Comparison of ENCODE assay signal across 13 cellular contexts in genomic region chr11:35629914-35630313, GRCh38. TPM values are rescaled to one million over a fixed set of nuclear protein-coding genes. Genes with fewer than 3 reads are reported as not detected.
DNase-seq lines count a peak whose midpoint lies in the region; FAIRE-seq and TF ChIP-seq lines count a peak whose summit lies in the region.
"Had no signal": no experiment of that assay in that cellular context is flagged by ENCODE, and none has a peak within 500 bp of the region (broad histone marks: within the 10 kb centered on the region; RNA-seq: fewer than 3 reads in every experiment).

No MANE protein-coding gene starts in this region.

- H3K4me2 ChIP-seq in mesenchymal stem cell (ENCODE audit: low read length, poor library complexity, severe bottlenecking), result peak overlapping the region; percentile 17

- no peak for FAIRE-seq in bronchial epithelial cell (lab: Jason Lieb, UNC)
- no peak for FAIRE-seq in GM12892 (lab: Jason Lieb, UNC)
- FAIRE-seq: islet of Langerhans had no signal

- H2BK5ac ChIP-seq in mesenchymal stem cell (ENCODE audit: low read depth, low read length, poor library complexity, severe bottlenecking), result no peak overlapping the region

- H3K14ac ChIP-seq in mesenchymal stem cell (ENCODE audit: low read length in 2 of 2), result no peak overlapping the region

- H2BK15ac ChIP-seq in mesenchymal stem cell (ENCODE audit: low read depth, poor library complexity, severe bottlenecking), result no peak overlapping the region

- WGBS in mesenchymal stem cell, result 2% methylated on average over 5 of the region's 6 CpGs
- 21 to 54% (median 42%) methylated on average over 6 of the region's 6 CpGs for WGBS in ovary, 3 donors

- no peak overlapping the region for H2AFZ ChIP-seq in mesenchymal stem cell (ENCODE audit: low read depth, low read length)

- H3K79me1 ChIP-seq in mesenchymal stem cell (replicated peaks; ENCODE audit: low read length, poor library complexity, severe bottlenecking), result no peaks in the 10 kb centered on the region

- TF ChIP-seq EP300 in Ishikawa (IDR thresholded peaks at IDR 0.05; ENCODE audit: borderline replicate concordance) (peak; percentile 67; the same call in 1 of the 2 replicates), ovary (IDR thresholded peaks at IDR 0.05) (no peak)

- H4K8ac ChIP-seq in mesenchymal stem cell (ENCODE audit: low read length), result no peak overlapping the region

- H3K36me3 ChIP-seq in bronchial epithelial cell (ENCODE audit: control insufficient read depth, insufficient read depth, low read length), result no peaks in the 10 kb centered on the region
- H3K36me3 ChIP-seq in mesenchymal stem cell (ENCODE audit: control insufficient read depth in 1 of 2, insufficient read depth in 2 of 2, low read depth in 1 of 2, low read length in 2 of 2), result no peaks in the 10 kb centered on the region
- H3K36me3 ChIP-seq in effector memory CD4-positive, alpha-beta T cell (ENCODE audit: control insufficient read depth, insufficient read depth, low read length), result no peaks in the 10 kb centered on the region
- H3K36me3 ChIP-seq in ovary, result no peaks in the 10 kb centered on the region

- no peak overlapping the region for H3K4me3 ChIP-seq in AG09309 (ENCODE audit: control insufficient read depth, low read depth, low read length)
- H3K4me3 ChIP-seq in bronchial epithelial cell (ENCODE audit: low read depth, low read length), result no peak overlapping the region
- peak overlapping the region in 1 of 2 experiments; percentile 5 for H3K4me3 ChIP-seq in mesenchymal stem cell (ENCODE audit: insufficient read depth in 1 of 2, low read depth in 1 of 2, low read length in 2 of 2)
- no peak overlapping the region for H3K4me3 ChIP-seq in effector memory CD4-positive, alpha-beta T cell (ENCODE audit: insufficient read depth, low read depth, low read length, poor library complexity, severe bottlenecking)
- no peak overlapping the region for H3K4me3 ChIP-seq in ovary
- H3K4me3 ChIP-seq: skin epidermis had no signal

- intact Hi-C loops in ovary (cut with DNase I), result no loop called here

- H3K27ac ChIP-seq in mesenchymal stem cell (ENCODE audit: low read length, poor library complexity, severe bottlenecking) (peak overlapping the region; percentile 88), ovary (no peak overlapping the region)
- H3K27ac ChIP-seq in effector memory CD4-positive, alpha-beta T cell (ENCODE audit: insufficient read depth, low read length, poor library complexity, severe bottlenecking), result no peak overlapping the region
- H3K27ac ChIP-seq: skin epidermis had no signal

- H3K23ac ChIP-seq in mesenchymal stem cell (ENCODE audit: low read length in 2 of 2), result no peak overlapping the region

- no peak overlapping the region for H2BK120ac ChIP-seq in mesenchymal stem cell (ENCODE audit: low read depth, low read length)

- H3K18ac ChIP-seq in mesenchymal stem cell (ENCODE audit: low read depth in 1 of 2, low read length in 2 of 2), result no peak overlapping the region

- no peak for TF ChIP-seq CTCF in AG09309 (IDR thresholded peaks at IDR 0.05; ENCODE audit: control insufficient read depth, insufficient read depth, low read depth, low read length, missing control alignments)
- no peak for TF ChIP-seq CTCF in bronchial epithelial cell (IDR thresholded peaks at IDR 0.05; ENCODE audit: insufficient read depth, low read length, severe bottlenecking)
- TF ChIP-seq CTCF in ovary (IDR thresholded peaks at IDR 0.05), result no peak

- TF ChIP-seq RAD21 in Ishikawa (IDR thresholded peaks at IDR 0.05; ENCODE audit: low read depth), result no peak

- H3K9me3 ChIP-seq in mesenchymal stem cell (ENCODE audit: control insufficient read depth, low read length) (no peaks in the 10 kb centered on the region), ovary (no peaks in the 10 kb centered on the region)
- no peaks in the 10 kb centered on the region for H3K9me3 ChIP-seq in effector memory CD4-positive, alpha-beta T cell (ENCODE audit: control insufficient read depth, low read length)

- no peak overlapping the region for H3K9ac ChIP-seq in mesenchymal stem cell (ENCODE audit: low read length)

- H4K91ac ChIP-seq in mesenchymal stem cell (ENCODE audit: low read length), result no peak overlapping the region

- H3K4me1 ChIP-seq in mesenchymal stem cell (ENCODE audit: control insufficient read depth, insufficient read depth, low read depth, low read length), result peaks cover 3% of the 10 kb centered on the region
- no peaks in the 10 kb centered on the region for H3K4me1 ChIP-seq in effector memory CD4-positive, alpha-beta T cell (ENCODE audit: control insufficient read depth, insufficient read depth, low read length, poor library complexity, severe bottlenecking)
- H3K4me1 ChIP-seq in ovary (ENCODE audit: insufficient read depth), result no peaks in the 10 kb centered on the region

- TF ChIP-seq POLR2A in GM12892 (IDR thresholded peaks at IDR 0.05; ENCODE audit: low read depth, low read length), result no peak
- no peak for TF ChIP-seq POLR2A in ovary (IDR thresholded peaks at IDR 0.05)

- no peak overlapping the region for H2BK12ac ChIP-seq in mesenchymal stem cell (ENCODE audit: low read length in 2 of 2)

- DNase-seq in AG09309 (ENCODE audit: low read depth) (peak; percentile 98), bronchial epithelial cell (ENCODE audit: low read depth) (peak; percentile 99), mesenchymal stem cell (peak; percentile 96), GM12892 (ENCODE audit: insufficient read length) (no peak), ovary (no peak), NCI-H187 treated with DMSO at 0.1 percent for 48 hours (lab: John Stamatoyannopoulos, UW) (no peak)
- DNase-seq in effector memory CD4-positive, alpha-beta T cell, result no peak
- DNase-seq: DND-41; Karpas-422; stimulated activated naive CD8-positive, alpha-beta T cell treated with anti-CD3 and anti-CD28 coated beads, Interleukin-15, Interleukin-2, amounts not matched to agents 100 U/mL and 50 U/mL, for 24 hours had no signal

- H3K27me3 ChIP-seq in bronchial epithelial cell (ENCODE audit: control insufficient read depth, insufficient read depth, low read length) (no peaks in the 10 kb centered on the region), mesenchymal stem cell (ENCODE audit: control insufficient read depth in 1 of 2, insufficient read depth in 1 of 2, low read length in 2 of 2) (peaks cover 0 to 5% of the 10 kb centered on the region in 2 experiments), ovary (no peaks in the 10 kb centered on the region)
- peaks cover 3% of the 10 kb centered on the region for H3K27me3 ChIP-seq in effector memory CD4-positive, alpha-beta T cell (replicated peaks; ENCODE audit: control insufficient read depth, insufficient read depth, low read length, poor library complexity, severe bottlenecking)

- no peak overlapping the region for H2AK5ac ChIP-seq in mesenchymal stem cell (ENCODE audit: low read length, severe bottlenecking)

- H3K4ac ChIP-seq in mesenchymal stem cell (ENCODE audit: low read depth in 1 of 2, low read length in 2 of 2), result no peak overlapping the region

TF ChIP-seq in Ishikawa, 13 proteins besides CTCF, POLR2A, EP300 and RAD21 (continues in another document):
- TF ChIP-seq MAX (IDR thresholded peaks at IDR 0.05), result peak; percentile 29; the same call in 1 of the 2 replicates
- TF ChIP-seq, protein P1, sequence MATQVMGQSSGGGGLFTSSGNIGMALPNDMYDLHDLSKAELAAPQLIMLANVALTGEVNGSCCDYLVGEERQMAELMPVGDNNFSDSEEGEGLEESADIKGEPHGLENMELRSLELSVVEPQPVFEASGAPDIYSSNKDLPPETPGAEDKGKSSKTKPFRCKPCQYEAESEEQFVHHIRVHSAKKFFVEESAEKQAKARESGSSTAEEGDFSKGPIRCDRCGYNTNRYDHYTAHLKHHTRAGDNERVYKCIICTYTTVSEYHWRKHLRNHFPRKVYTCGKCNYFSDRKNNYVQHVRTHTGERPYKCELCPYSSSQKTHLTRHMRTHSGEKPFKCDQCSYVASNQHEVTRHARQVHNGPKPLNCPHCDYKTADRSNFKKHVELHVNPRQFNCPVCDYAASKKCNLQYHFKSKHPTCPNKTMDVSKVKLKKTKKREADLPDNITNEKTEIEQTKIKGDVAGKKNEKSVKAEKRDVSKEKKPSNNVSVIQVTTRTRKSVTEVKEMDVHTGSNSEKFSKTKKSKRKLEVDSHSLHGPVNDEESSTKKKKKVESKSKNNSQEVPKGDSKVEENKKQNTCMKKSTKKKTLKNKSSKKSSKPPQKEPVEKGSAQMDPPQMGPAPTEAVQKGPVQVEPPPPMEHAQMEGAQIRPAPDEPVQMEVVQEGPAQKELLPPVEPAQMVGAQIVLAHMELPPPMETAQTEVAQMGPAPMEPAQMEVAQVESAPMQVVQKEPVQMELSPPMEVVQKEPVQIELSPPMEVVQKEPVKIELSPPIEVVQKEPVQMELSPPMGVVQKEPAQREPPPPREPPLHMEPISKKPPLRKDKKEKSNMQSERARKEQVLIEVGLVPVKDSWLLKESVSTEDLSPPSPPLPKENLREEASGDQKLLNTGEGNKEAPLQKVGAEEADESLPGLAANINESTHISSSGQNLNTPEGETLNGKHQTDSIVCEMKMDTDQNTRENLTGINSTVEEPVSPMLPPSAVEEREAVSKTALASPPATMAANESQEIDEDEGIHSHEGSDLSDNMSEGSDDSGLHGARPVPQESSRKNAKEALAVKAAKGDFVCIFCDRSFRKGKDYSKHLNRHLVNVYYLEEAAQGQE (IDR thresholded peaks at IDR 0.05; ENCODE audit: low read depth), result no peak
- no peak for TF ChIP-seq YY1 (IDR thresholded peaks at IDR 0.05; ENCODE audit: low read depth)
- peak; percentile 57 for TF ChIP-seq TCF12 (IDR thresholded peaks at IDR 0.05; ENCODE audit: low read depth)
- TF ChIP-seq, protein P2, sequence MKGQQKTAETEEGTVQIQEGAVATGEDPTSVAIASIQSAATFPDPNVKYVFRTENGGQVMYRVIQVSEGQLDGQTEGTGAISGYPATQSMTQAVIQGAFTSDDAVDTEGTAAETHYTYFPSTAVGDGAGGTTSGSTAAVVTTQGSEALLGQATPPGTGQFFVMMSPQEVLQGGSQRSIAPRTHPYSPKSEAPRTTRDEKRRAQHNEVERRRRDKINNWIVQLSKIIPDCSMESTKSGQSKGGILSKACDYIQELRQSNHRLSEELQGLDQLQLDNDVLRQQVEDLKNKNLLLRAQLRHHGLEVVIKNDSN (IDR thresholded peaks at IDR 0.05), result no peak
- TF ChIP-seq FOXM1 (IDR thresholded peaks at IDR 0.05; ENCODE audit: borderline replicate concordance, low read depth), result no peak
- peak; percentile 89 for TF ChIP-seq TEAD4 (IDR thresholded peaks at IDR 0.05)

RNA-seq across cellular contexts. Expression of gene FJX1, which starts 11.7 kb away (rescaled TPM):
- total RNA-seq in bronchial epithelial cell (11.8 and 24.7 TPM in 2 replicates), ovary (10 to 100 TPM in 3 of 7 donors, 1 to 10 TPM in 4; 6.4 to 40.2 (median 9.4) TPM)
- 6.1 TPM for polyA plus RNA-seq in mesenchymal stem cell (2013, experiment 1 of 2)
- polyA plus RNA-seq in mesenchymal stem cell (2013, experiment 2 of 2), result 6.3 TPM
- polyA plus RNA-seq in GM12892 (2012; ENCODE audit: missing spikeins), result 2.2 TPM
- polyA plus RNA-seq in ovary, result 1 to 10 TPM; 5.5 TPM

RNA-seq across cellular contexts. Expression of gene TRIM44, which starts 32.7 kb away (rescaled TPM):
- total RNA-seq in bronchial epithelial cell (5.5 and 9.7 TPM in 2 replicates), ovary (10 to 100 TPM; 13.0 to 54.6 (median 45.7) TPM)
- 21.4 TPM for polyA plus RNA-seq in mesenchymal stem cell (2013, experiment 1 of 2)
- polyA plus RNA-seq in mesenchymal stem cell (2013, experiment 2 of 2), result 23.4 TPM
- polyA plus RNA-seq in GM12892 (2012; ENCODE audit: missing spikeins), result 22.2 TPM
- polyA plus RNA-seq in ovary, result 10 to 100 TPM in 1 of 2 donors, 1 to 10 TPM in 1; 9.9 to 50.0 TPM

Comparison
In these comparisons a context has a peak if more than half of its experiments do, and no peak if none do; other contexts are left out.
1. DNase-seq: peak in AG09309 (single experiment), bronchial epithelial cell (single experiment) and mesenchymal stem cell (single experiment); none in GM12892 (single experiment), effector memory CD4-positive, alpha-beta T cell (0 of 3), ovary (0 of 5) and NCI-H187 treated with DMSO at 0.1 percent for 48 hours (single experiment).